ENCODE assay signal across 8 cellular contexts in the genomic region with DNA sequence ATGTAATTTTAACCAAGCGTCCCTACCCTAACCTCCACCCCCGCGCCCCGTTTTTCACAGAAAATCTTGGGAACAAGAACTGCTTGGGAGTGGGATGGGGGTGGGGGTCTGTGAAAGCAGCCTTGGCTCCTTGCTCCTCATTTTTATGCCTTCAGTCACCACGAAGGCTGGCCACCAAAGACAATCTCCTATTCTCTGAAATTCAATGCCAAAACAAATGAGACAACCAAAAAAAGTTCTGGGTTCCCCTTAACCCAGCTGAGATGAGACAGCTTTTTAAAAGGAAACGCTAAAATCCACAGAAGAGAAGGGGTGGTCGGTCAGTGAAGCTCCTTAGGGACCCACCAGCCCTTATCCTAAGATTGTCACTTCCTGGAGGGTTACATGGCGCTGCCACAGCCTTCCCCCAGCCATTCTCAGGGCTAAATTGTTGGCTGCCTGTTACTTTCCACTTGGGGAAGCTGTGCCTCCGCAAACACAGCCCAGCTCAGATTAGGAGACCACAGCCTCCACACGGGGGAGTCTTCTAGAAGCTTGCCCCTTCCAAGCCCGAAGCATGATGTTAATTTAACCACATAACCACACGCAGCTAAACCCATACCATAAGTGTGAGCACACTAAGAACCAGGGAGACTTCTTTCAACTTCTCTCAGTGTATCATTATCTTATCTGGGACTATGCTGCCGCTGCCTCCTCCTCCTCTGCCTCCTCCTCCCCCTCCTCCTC.
A peak's percentile ranks its signal among the peaks of the same experiment; 100 is the strongest.
DNase-seq lines count a peak whose midpoint lies in the region; ATAC-seq and FAIRE-seq lines count a peak whose summit lies in the region.

No MANE protein-coding gene starts in this region.

- peak overlapping the region; percentile 72 for H3K27ac ChIP-seq in epithelial cell of prostate
- no peak overlapping the region for H3K27ac ChIP-seq in small intestine (ENCODE audit: low read depth in 1 of 2, low read length in 1 of 2)

- H3K9me3 ChIP-seq in small intestine (ENCODE audit: control insufficient read depth, low read depth) = no peaks in the 10 kb centered on the region

- peaks cover 0 to 16% of the 10 kb centered on the region in 2 donors for H3K27me3 ChIP-seq in small intestine (ENCODE audit: control insufficient read depth in 2 of 2, insufficient read depth in 2 of 2, low read length in 2 of 2)

- no peaks in the 10 kb centered on the region for H3K4me1 ChIP-seq in small intestine (ENCODE audit: control insufficient read depth in 2 of 2, insufficient read depth in 1 of 2, low read depth in 1 of 2, low read length in 1 of 2)

- no peak overlapping the region for H3K4me3 ChIP-seq in small intestine (ENCODE audit: low read depth in 1 of 2, low read length in 2 of 2)

- peak; percentile 6 for DNase-seq in NOMO-1 treated with DMSO at 0.1 percent for 48 hours (lab: John Stamatoyannopoulos, UW; ENCODE audit: unreplicated experiment)
- DNase-seq in NOMO-1 treated with dmso at 0.1 percent for 144 hours (lab: John Stamatoyannopoulos, UW; ENCODE audit: unreplicated experiment) = no peak
- peak; percentile 94 for DNase-seq in RPMI7951 (ENCODE audit: low read depth)
- DNase-seq in epithelial cell of prostate (ENCODE audit: low read depth, low spot score) = no peak
- DNase-seq in small intestine = peak; percentile 47
- no peak for DNase-seq in iPS-NIHi11 (ENCODE audit: low spot score)

- no peaks in the 10 kb centered on the region for H3K36me3 ChIP-seq in small intestine (ENCODE audit: control insufficient read depth in 2 of 2, insufficient read depth in 2 of 2, low read length in 2 of 2)

- no peak for ATAC-seq in HG03442 (IDR thresholded peaks at IDR 0.05; ENCODE audit: unreplicated experiment)
- ATAC-seq in HG03159 (IDR thresholded peaks at IDR 0.05; ENCODE audit: unreplicated experiment) = no peak

- WGBS in small intestine, 3 donors = 24 to 29% (median 29%) methylated on average over 13 of the region's 13 CpGs

- FAIRE-seq in small intestine (lab: Jason Lieb, UNC) = no peak

Comparison
In these comparisons a context has a peak if more than half of its experiments do, and no peak if none do; other contexts are left out.
1. DNase-seq: peak in NOMO-1 treated with DMSO at 0.1 percent for 48 hours (single experiment), RPMI7951 (single experiment) and small intestine (single experiment); none in NOMO-1 treated with dmso at 0.1 percent for 144 hours (single experiment), epithelial cell of prostate (single experiment) and iPS-NIHi11 (single experiment).